Comparison of ENCODE assay signal across 13 cellular contexts in the genomic region with DNA sequence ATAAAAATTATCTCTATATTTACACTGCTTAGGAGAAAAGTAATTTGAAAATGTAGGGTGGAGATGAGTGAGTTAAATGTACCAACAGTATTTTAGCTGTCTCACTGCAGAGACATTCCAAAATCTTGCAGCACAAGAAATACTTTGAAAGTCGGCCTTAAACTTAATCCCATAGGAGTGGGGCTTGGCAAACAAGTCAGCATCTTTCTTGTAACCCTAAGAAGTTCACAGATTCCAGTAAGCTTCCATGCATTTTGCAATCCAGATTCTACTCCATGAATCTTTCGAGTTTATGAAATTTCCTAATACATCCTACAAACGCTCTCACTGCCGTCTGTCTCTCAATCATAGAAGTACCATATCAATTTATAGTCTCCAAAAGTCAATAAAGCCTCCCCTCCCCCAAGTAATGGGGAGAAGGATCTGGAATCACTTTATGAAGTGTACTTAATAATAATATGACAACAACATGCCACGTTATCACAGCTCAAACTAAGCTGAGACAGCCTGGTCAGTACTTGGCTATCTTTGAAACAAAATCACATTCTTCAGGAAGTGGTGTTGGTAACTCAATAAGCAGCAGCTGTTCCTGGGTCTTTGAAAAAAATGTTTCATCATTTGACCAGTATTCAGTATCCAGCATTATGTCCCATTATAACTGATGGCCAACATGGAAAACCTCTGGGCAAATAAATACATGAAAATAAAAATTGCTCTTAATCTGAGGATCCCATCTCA.
DNase-seq lines count a peak whose midpoint lies in the region; ATAC-seq and TF ChIP-seq lines count a peak whose summit lies in the region.
"Had no signal": no experiment of that assay in that cellular context is flagged by ENCODE, and none has a peak within 500 bp of the region (broad histone marks: within the 10 kb centered on the region; RNA-seq: fewer than 3 reads in every experiment).

No MANE protein-coding gene starts in this region.

- no peak overlapping the region for H3K27ac ChIP-seq in lower lobe of right lung
- H3K27ac ChIP-seq: RWPE1 had no signal

- intact Hi-C loops in Right ventricle myocardium inferior (cut with DNase I) (no loop called here), cardiac septum (cut with DNase I) (loop anchor here (5.0 kb wide), 1 partner anchor 159 kb away; no protein-coding TSS in a partner anchor), lower lobe of right lung (cut with DNase I) (no loop called here)
- intact Hi-C loops in activated T-helper 2 cell treated with anti-CD3 and anti-CD28 coated beads, Interferon-gamma antibody, Interleukin-2, Interleukin-4, amounts not matched to agents 10 μg/mL and 5 μg/mL and 100 μg/mL, durations not matched to agents 14 hours and 24 hours and 36 hours (cut with micrococcal nuclease), result no loop called here

- H3K36me3 Mint-ChIP-seq in osteocyte (ENCODE audit: unreplicated experiment), result no peaks in the 10 kb centered on the region
- no peaks in the 10 kb centered on the region for H3K36me3 Mint-ChIP-seq in activated T-helper 2 cell treated with anti-CD3 and anti-CD28 coated beads, Interferon-gamma antibody, Interleukin-2, Interleukin-4, amounts not matched to agents 10 μg/mL and 5 μg/mL and 100 μg/mL, durations not matched to agents 14 hours and 24 hours and 36 hours (ENCODE audit: low read depth)

- no peak overlapping the region for H3K4me3 Mint-ChIP-seq in osteocyte (ENCODE audit: unreplicated experiment)
- H3K4me3 Mint-ChIP-seq in activated T-helper 2 cell treated with anti-CD3 and anti-CD28 coated beads, Interferon-gamma antibody, Interleukin-2, Interleukin-4, amounts not matched to agents 10 μg/mL and 5 μg/mL and 100 μg/mL, durations not matched to agents 14 hours and 24 hours and 36 hours (ENCODE audit: low read depth), result no peak overlapping the region

- ATAC-seq in Right ventricle myocardium inferior (peak; percentile 92), GM18520 (IDR thresholded peaks at IDR 0.05; ENCODE audit: unreplicated experiment) (no peak), HG03442 (IDR thresholded peaks at IDR 0.05; ENCODE audit: unreplicated experiment) (no peak), lower lobe of right lung (no peak)

- no peaks in the 10 kb centered on the region for H3K9me3 Mint-ChIP-seq in osteocyte (ENCODE audit: unreplicated experiment)
- H3K9me3 Mint-ChIP-seq in activated T-helper 2 cell treated with anti-CD3 and anti-CD28 coated beads, Interferon-gamma antibody, Interleukin-2, Interleukin-4, amounts not matched to agents 10 μg/mL and 5 μg/mL and 100 μg/mL, durations not matched to agents 14 hours and 24 hours and 36 hours, result peaks cover 4% of the 10 kb centered on the region

- no peaks in the 10 kb centered on the region for H3K4me1 ChIP-seq in lower lobe of right lung

- peak overlapping the region; percentile 83 for H3K27ac Mint-ChIP-seq in osteocyte (ENCODE audit: unreplicated experiment)
- no peak overlapping the region for H3K27ac Mint-ChIP-seq in activated T-helper 2 cell treated with anti-CD3 and anti-CD28 coated beads, Interferon-gamma antibody, Interleukin-2, Interleukin-4, amounts not matched to agents 10 μg/mL and 5 μg/mL and 100 μg/mL, durations not matched to agents 14 hours and 24 hours and 36 hours

- H3K4me1 Mint-ChIP-seq in osteocyte (ENCODE audit: unreplicated experiment), result peaks cover 18% of the 10 kb centered on the region
- no peaks in the 10 kb centered on the region for H3K4me1 Mint-ChIP-seq in activated T-helper 2 cell treated with anti-CD3 and anti-CD28 coated beads, Interferon-gamma antibody, Interleukin-2, Interleukin-4, amounts not matched to agents 10 μg/mL and 5 μg/mL and 100 μg/mL, durations not matched to agents 14 hours and 24 hours and 36 hours (ENCODE audit: low read depth)

- H3K4me3 ChIP-seq in fibroblast of mammary gland (ENCODE audit: control insufficient read depth, low read depth, low read length) (no peak overlapping the region), lower lobe of right lung (no peak overlapping the region)

- TF ChIP-seq CTCF in fibroblast of mammary gland (conservative IDR thresholded peaks at IDR 0.05; ENCODE audit: control insufficient read depth, insufficient read depth, low read depth, low read length) (no peak), osteocyte (IDR thresholded peaks at IDR 0.05) (no peak), lower lobe of right lung (IDR thresholded peaks at IDR 0.05) (no peak)

- H3K36me3 ChIP-seq in lower lobe of right lung, result no peaks in the 10 kb centered on the region

- H3K27me3 ChIP-seq in lower lobe of right lung (ENCODE audit: low read depth), result no peaks in the 10 kb centered on the region

- H3K9me3 ChIP-seq in lower lobe of right lung, result no peaks in the 10 kb centered on the region

- no peaks in the 10 kb centered on the region for H3K27me3 Mint-ChIP-seq in osteocyte (ENCODE audit: unreplicated experiment)
- no peaks in the 10 kb centered on the region for H3K27me3 Mint-ChIP-seq in activated T-helper 2 cell treated with anti-CD3 and anti-CD28 coated beads, Interferon-gamma antibody, Interleukin-2, Interleukin-4, amounts not matched to agents 10 μg/mL and 5 μg/mL and 100 μg/mL, durations not matched to agents 14 hours and 24 hours and 36 hours (ENCODE audit: low read depth)

- no peak for DNase-seq in Right ventricle myocardium inferior (ENCODE audit: missing footprints)
- no peak for DNase-seq in cardiac septum (ENCODE audit: low spot score)
- peak; percentile 92 for DNase-seq in fibroblast of mammary gland (ENCODE audit: low read depth)
- no peak for DNase-seq in osteocyte (ENCODE audit: extremely low spot score, unreplicated experiment)
- DNase-seq in activated T-helper 2 cell treated with anti-CD3 and anti-CD28 coated beads, Interferon-gamma antibody, Interleukin-2, Interleukin-4, amounts not matched to agents 10 μg/mL and 5 μg/mL and 100 μg/mL, durations not matched to agents 14 hours and 24 hours and 36 hours (ENCODE audit: low spot score), result no peak
- DNase-seq in lower lobe of right lung, result no peak
- DNase-seq: activated CD4-positive, alpha-beta T cell treated with anti-CD3 and anti-CD28 coated beads, Interleukin-2, amount 50 U/mL, for 4 hours; activated effector memory CD4-positive, alpha-beta T cell treated with Interleukin-2 at 50 U/mL for 16 hours; caudate nucleus; NCI-H774 had no signal
